ENCODE assay signal across 3 cellular contexts in genomic region chr9:101418518-101419111, GRCh38.
TF ChIP-seq lines count a peak whose summit lies in the region.

No MANE protein-coding gene starts in this region.

TF ChIP-seq in endothelial cell of umbilical vein, 7 proteins besides CTCF, POLR2A, EP300 and RAD21:
- no peak for TF ChIP-seq JUN (IDR thresholded peaks at IDR 0.05; ENCODE audit: borderline replicate concordance, insufficient read depth, insufficient read length, low read depth)
- peak; percentile 55 for TF ChIP-seq FOS (IDR thresholded peaks at IDR 0.05; ENCODE audit: borderline replicate concordance, insufficient read depth, low read length)
TF ChIP-seq in endothelial cell of umbilical vein: peak in this region for 1.

TF ChIP-seq in liver, 16 proteins besides CTCF, POLR2A, EP300 and RAD21:
- TF ChIP-seq JUND (IDR thresholded peaks at IDR 0.05) = peak in 1 of 2 donors; percentile 18
- no peak for TF ChIP-seq HNF4A (conservative IDR thresholded peaks at IDR 0.05)

TF ChIP-seq in HEK293T, 16 proteins besides CTCF, POLR2A, EP300 and RAD21:
- no peak for TF ChIP-seq NFRKB (IDR thresholded peaks at IDR 0.05)
- TF ChIP-seq BHLHE40 (IDR thresholded peaks at IDR 0.05; ENCODE audit: borderline replicate concordance) = no peak
- no peak for TF ChIP-seq HDGF (IDR thresholded peaks at IDR 0.05; ENCODE audit: borderline replicate concordance)
- TF ChIP-seq L3MBTL2 (conservative IDR thresholded peaks at IDR 0.05) = no peak
- no peak for TF ChIP-seq FOXA1 (IDR thresholded peaks at IDR 0.05)
- no peak for TF ChIP-seq FOXK2 (IDR thresholded peaks at IDR 0.05)
- no peak for TF ChIP-seq PKNOX1 (IDR thresholded peaks at IDR 0.05)
- TF ChIP-seq ZNF384 (IDR thresholded peaks at IDR 0.05) = no peak
- no peak for TF ChIP-seq SP1 (IDR thresholded peaks at IDR 0.05)
- TF ChIP-seq TARDBP (IDR thresholded peaks at IDR 0.05) = no peak
- no peak for TF ChIP-seq FOXM1 (IDR thresholded peaks at IDR 0.05; ENCODE audit: borderline replicate concordance)
- TF ChIP-seq SUZ12 (IDR thresholded peaks at IDR 0.05) = no peak
- TF ChIP-seq LEF1 (IDR thresholded peaks at IDR 0.05; ENCODE audit: borderline replicate concordance) = no peak
- TF ChIP-seq ARNT (IDR thresholded peaks at IDR 0.05) = no peak
- TF ChIP-seq CTBP1 (IDR thresholded peaks at IDR 0.05; ENCODE audit: borderline replicate concordance) = no peak
